22 cellular contexts compared by ENCODE assay signal in genomic region chr1:66405046-66405445, GRCh38.
A peak's percentile ranks its signal among the peaks of the same experiment; 100 is the strongest.
DNase-seq lines count a peak whose midpoint lies in the region; ATAC-seq and TF ChIP-seq lines count a peak whose summit lies in the region.
"Had no signal": no experiment of that assay in that cellular context is flagged by ENCODE, and none has a peak within 500 bp of the region (broad histone marks: within the 10 kb centered on the region; RNA-seq: fewer than 3 reads in every experiment).

No MANE protein-coding gene starts in this region.

- H3K27ac ChIP-seq in WERI-Rb-1, result peak overlapping the region; percentile 48
- H3K27ac ChIP-seq: A549 had no signal

- H3K4me3 ChIP-seq in WERI-Rb-1 (ENCODE audit: low read depth, low read length), result no peak overlapping the region
- H3K4me3 ChIP-seq: A549 had no signal

- H3K9me3 ChIP-seq in WERI-Rb-1 (ENCODE audit: severe bottlenecking), result peaks cover 2% of the 10 kb centered on the region
- H3K9me3 ChIP-seq: A549, SK-N-SH had no signal

- no peak overlapping the region for H3K4me3 Mint-ChIP-seq in stimulated activated memory B cell treated with anti-CD40 and anti-IgM and Interleukin-4, amounts not matched to agents 10 μg/mL and 1 μg/mL and 100 μg/mL, for 72 hours
- no peak overlapping the region for H3K4me3 Mint-ChIP-seq in HFFc6
- H3K4me3 Mint-ChIP-seq: B cell; CD4-positive, CD25-positive, alpha-beta regulatory T cell; IgD-negative memory B cell had no signal

- no peaks in the 10 kb centered on the region for H3K36me3 ChIP-seq in WERI-Rb-1

- peaks cover 55% of the 10 kb centered on the region for H3K4me1 Mint-ChIP-seq in stimulated activated memory B cell treated with anti-CD40 and anti-IgM and Interleukin-4, amounts not matched to agents 10 μg/mL and 1 μg/mL and 100 μg/mL, for 72 hours
- H3K4me1 Mint-ChIP-seq in HFFc6 (ENCODE audit: low read depth), result peaks cover 22% of the 10 kb centered on the region

- H3K27ac Mint-ChIP-seq in stimulated activated memory B cell treated with anti-CD40 and anti-IgM and Interleukin-4, amounts not matched to agents 10 μg/mL and 1 μg/mL and 100 μg/mL, for 72 hours, result peak overlapping the region; percentile 64
- no peak overlapping the region for H3K27ac Mint-ChIP-seq in HFFc6
- H3K27ac Mint-ChIP-seq: B cell had no signal

- H3K36me3 Mint-ChIP-seq in stimulated activated memory B cell treated with anti-CD40 and anti-IgM and Interleukin-4, amounts not matched to agents 10 μg/mL and 1 μg/mL and 100 μg/mL, for 72 hours, result peaks cover 13% of the 10 kb centered on the region
- H3K36me3 Mint-ChIP-seq in HFFc6 (ENCODE audit: low read depth), result peaks cover 14% of the 10 kb centered on the region
- H3K36me3 Mint-ChIP-seq: CD4-positive, CD25-positive, alpha-beta regulatory T cell; IgD-negative memory B cell had no signal

- no peak for TF ChIP-seq CTCF in WERI-Rb-1 (IDR thresholded peaks at IDR 0.05; ENCODE audit: low read depth, low read length)
- no peak for TF ChIP-seq CTCF in HFFc6 (IDR thresholded peaks at IDR 0.05)

- ATAC-seq in stimulated activated memory B cell treated with anti-CD40 and anti-IgM and Interleukin-4, amounts not matched to agents 10 μg/mL and 1 μg/mL and 100 μg/mL, for 72 hours, result no peak
- ATAC-seq: A549, HCT116 had no signal

- H3K27me3 Mint-ChIP-seq in stimulated activated memory B cell treated with anti-CD40 and anti-IgM and Interleukin-4, amounts not matched to agents 10 μg/mL and 1 μg/mL and 100 μg/mL, for 72 hours, result no peaks in the 10 kb centered on the region
- H3K27me3 Mint-ChIP-seq in HFFc6 (ENCODE audit: insufficient read depth), result peaks cover 4% of the 10 kb centered on the region; the same call in 1 of the 2 replicates
- H3K27me3 Mint-ChIP-seq: B cell; CD4-positive, CD25-positive, alpha-beta regulatory T cell had no signal

- no peaks in the 10 kb centered on the region for H3K27me3 ChIP-seq in WERI-Rb-1 (ENCODE audit: insufficient read depth, low read depth, severe bottlenecking)

- H3K9me3 Mint-ChIP-seq in stimulated activated memory B cell treated with anti-CD40 and anti-IgM and Interleukin-4, amounts not matched to agents 10 μg/mL and 1 μg/mL and 100 μg/mL, for 72 hours, result peaks cover 6% of the 10 kb centered on the region
- H3K9me3 Mint-ChIP-seq in HFFc6, result peaks cover 12% of the 10 kb centered on the region

- DNase-seq in EH (ENCODE audit: low read depth) (peak; percentile 79), NCI-H524 treated with DMSO at 0.1 percent for 48 hours (lab: John Stamatoyannopoulos, UW) (peak; percentile 53), WERI-Rb-1 (peak; percentile 41), HFFc6 (no peak), DMS153 (lab: John Stamatoyannopoulos, UW) (no peak)
- no peak for DNase-seq in activated CD4-positive, alpha-beta T cell treated with anti-CD3 and anti-CD28 coated beads, Interleukin-2, amount 50 U/mL, for 4 hours
- DNase-seq: CD4-positive, CD25-positive, alpha-beta regulatory T cell; COR-L47; DMS79 treated with DMSO at 0.1 percent for 48 hours; GOT3; Karpas-422; NCI-H1105 treated with DMSO at 0.1 percent for 48 hours; NCI-H1694; NCI-H446 treated with DMSO at 0.1 percent for 48 hours; NK-92 treated with Interleukin-12 subunit alpha and Interleukin-12 subunit beta, amount 100 ng/mL, for 24 hours; SIG-M5; SK-N-SH had no signal

Comparison
In these comparisons a context has a peak if more than half of its experiments do, and no peak if none do; other contexts are left out.
1. DNase-seq: peak in EH (single experiment), NCI-H524 treated with DMSO at 0.1 percent for 48 hours (single experiment) and WERI-Rb-1 (single experiment); none in HFFc6 (single experiment), DMS153 (single experiment) and activated CD4-positive, alpha-beta T cell treated with anti-CD3 and anti-CD28 coated beads, Interleukin-2, amount 50 U/mL, for 4 hours (0 of 2).